Comparison of ENCODE assay signal across 21 cellular contexts in genomic region chr1:233182587-233182986, GRCh38.
DNase-seq lines count a peak whose midpoint lies in the region; ATAC-seq and TF ChIP-seq lines count a peak whose summit lies in the region.
"Had no signal": no experiment of that assay in that cellular context is flagged by ENCODE, and none has a peak within 500 bp of the region (broad histone marks: within the 10 kb centered on the region; RNA-seq: fewer than 3 reads in every experiment).

No MANE protein-coding gene starts in this region.

- H4K8ac ChIP-seq in mesenchymal stem cell (ENCODE audit: low read length), result no peak overlapping the region

- H3K18ac ChIP-seq in mesenchymal stem cell (ENCODE audit: low read depth in 1 of 2, low read length in 2 of 2), result peak overlapping the region; percentile 8 to 59

- over 99% methylated on average over 2 of the region's 2 CpGs for WGBS in mesenchymal stem cell

- ATAC-seq in GM23338 (no peak), HG02678 (IDR thresholded peaks at IDR 0.05; ENCODE audit: unreplicated experiment) (no peak), HG02571 (IDR thresholded peaks at IDR 0.05; ENCODE audit: unreplicated experiment) (no peak), HG03139 (IDR thresholded peaks at IDR 0.05; ENCODE audit: unreplicated experiment) (no peak)
- no peak for ATAC-seq in central memory CD8-positive, alpha-beta T cell (replicated peaks; ENCODE audit: extremely low read depth, poor library complexity, severe bottlenecking)
- ATAC-seq: A549, HCT116, PC-3 had no signal

- H3K4me3 Mint-ChIP-seq in GM23338, result no peak overlapping the region
- no peak overlapping the region for H3K4me3 Mint-ChIP-seq in central memory CD8-positive, alpha-beta T cell
- H3K4me3 Mint-ChIP-seq: CD4-positive, alpha-beta T cell had no signal

- H3K79me1 ChIP-seq in mesenchymal stem cell (replicated peaks; ENCODE audit: low read length, poor library complexity, severe bottlenecking), result peaks cover 4% of the 10 kb centered on the region

- H3K4me2 ChIP-seq in GM23338 (no peak overlapping the region), mesenchymal stem cell (ENCODE audit: low read length, poor library complexity, severe bottlenecking) (no peak overlapping the region)
- H3K4me2 ChIP-seq: A549; BLaER1 treated with 17β-estradiol and CSF1 and Interleukin-3, amounts not matched to agents 10 nM and 100 nM had no signal

- no peak overlapping the region for H3K9ac ChIP-seq in mesenchymal stem cell (ENCODE audit: low read length)
- H3K9ac ChIP-seq: BLaER1 treated with 17β-estradiol and CSF1 and Interleukin-3, amounts not matched to agents 10 nM and 100 nM had no signal

- no peak overlapping the region for H2BK15ac ChIP-seq in mesenchymal stem cell (ENCODE audit: low read depth, poor library complexity, severe bottlenecking)

- H3K4me3 ChIP-seq in GM23338 (no peak overlapping the region), HEK293 (ENCODE audit: low read depth, low read length) (no peak overlapping the region), mesenchymal stem cell (ENCODE audit: insufficient read depth in 1 of 2, low read depth in 1 of 2, low read length in 2 of 2) (no peak overlapping the region)
- H3K4me3 ChIP-seq: A549; BLaER1 treated with 17β-estradiol and CSF1 and Interleukin-3, amounts not matched to agents 10 nM and 100 nM had no signal

- no peaks in the 10 kb centered on the region; the same call in 1 of the 2 replicates for H4K20me1 ChIP-seq in GM23338 (replicated peaks; ENCODE audit: insufficient read depth)
- H4K20me1 ChIP-seq: BLaER1 treated with 17β-estradiol and CSF1 and Interleukin-3, amounts not matched to agents 10 nM and 100 nM had no signal

- H3K9me2 ChIP-seq in GM23338 (ENCODE audit: insufficient read depth), result no peaks in the 10 kb centered on the region

- peak overlapping the region; percentile 90 for H2AK5ac ChIP-seq in mesenchymal stem cell (ENCODE audit: low read length, severe bottlenecking)

- H2BK120ac ChIP-seq in mesenchymal stem cell (ENCODE audit: low read depth, low read length), result no peak overlapping the region

- peak overlapping the region; percentile 30 for H3K27ac Mint-ChIP-seq in GM23338
- H3K27ac Mint-ChIP-seq in central memory CD8-positive, alpha-beta T cell (ENCODE audit: low read depth), result peak overlapping the region; percentile 4
- H3K27ac Mint-ChIP-seq: CD4-positive, alpha-beta T cell had no signal

- H2BK12ac ChIP-seq in mesenchymal stem cell (ENCODE audit: low read length in 2 of 2), result peak overlapping the region; percentile 29 to 35

- H3K36me3 ChIP-seq in GM23338 (ENCODE audit: insufficient read depth) (peaks cover 20% of the 10 kb centered on the region; the same call in 1 of the 2 replicates), HEK293 (ENCODE audit: control insufficient read depth in 2 of 2, insufficient read depth in 1 of 2, low read length in 2 of 2) (peaks cover 5 to 15% of the 10 kb centered on the region in 2 experiments; a peak in 2 of 3 replicates), mesenchymal stem cell (ENCODE audit: control insufficient read depth in 1 of 2, insufficient read depth in 2 of 2, low read depth in 1 of 2, low read length in 2 of 2) (peaks cover 10 to 82% of the 10 kb centered on the region in 2 experiments)

- H3K79me2 ChIP-seq in GM23338 (replicated peaks; ENCODE audit: insufficient read depth), result no peaks in the 10 kb centered on the region

- POLR2A ChIA-PET in HEK293 (lab: Yijun Ruan, JAX), result no interaction called here

- H3K27me3 Mint-ChIP-seq in GM23338 (ENCODE audit: insufficient read depth, low read depth, poor library complexity), result peaks cover 10% of the 10 kb centered on the region
- no peaks in the 10 kb centered on the region for H3K27me3 Mint-ChIP-seq in central memory CD8-positive, alpha-beta T cell
- H3K27me3 Mint-ChIP-seq: CD4-positive, alpha-beta T cell had no signal

- H2AFZ ChIP-seq in GM23338 (no peak overlapping the region), mesenchymal stem cell (ENCODE audit: low read depth, low read length) (no peak overlapping the region)

- no peaks in the 10 kb centered on the region for H3K27me3 ChIP-seq in GM23338 (ENCODE audit: insufficient read depth)
- no peaks in the 10 kb centered on the region for H3K27me3 ChIP-seq in mesenchymal stem cell (ENCODE audit: control insufficient read depth in 1 of 2, insufficient read depth in 1 of 2, low read length in 2 of 2)
- H3K27me3 ChIP-seq: BLaER1 treated with 17β-estradiol and CSF1 and Interleukin-3, amounts not matched to agents 10 nM and 100 nM had no signal

- TF ChIP-seq CTCF in GM23338 (conservative IDR thresholded peaks at IDR 0.05; ENCODE audit: low read depth in 2 of 2), result peak; percentile 22 to 30; a peak in 3 of 4 replicates
- TF ChIP-seq CTCF in HEK293 (tag by site-specific recombination; IDR thresholded peaks at IDR 0.05), result no peak

- no peak overlapping the region for H3K27ac ChIP-seq in GM23338 (ENCODE audit: low read depth)
- no peak overlapping the region for H3K27ac ChIP-seq in HEK293 (ENCODE audit: extremely low read depth, low read depth, low read length)
- no peak overlapping the region for H3K27ac ChIP-seq in mesenchymal stem cell (ENCODE audit: low read length, poor library complexity, severe bottlenecking)
- H3K27ac ChIP-seq: A549; BLaER1 treated with 17β-estradiol and CSF1 and Interleukin-3, amounts not matched to agents 10 nM and 100 nM had no signal

- DNase-seq in GM23338 (ENCODE audit: low spot score) (no peak), mesenchymal stem cell (no peak)
- no peak for DNase-seq in central memory CD8-positive, alpha-beta T cell (ENCODE audit: low spot score in 2 of 2)
- DNase-seq: AML-193; CD4-positive, alpha-beta T cell; GOT3; KBM-7; MM.1S; NCI-H2029; NCI-H446 treated with DMSO at 0.1 percent for 48 hours; NCI-H526; NCI-H82; NK-92 treated with Interleukin-12 subunit alpha and Interleukin-12 subunit beta, amount 100 ng/mL, for 24 hours had no signal

- H3K4me1 Mint-ChIP-seq in GM23338, result peaks cover 43% of the 10 kb centered on the region
- H3K4me1 Mint-ChIP-seq in central memory CD8-positive, alpha-beta T cell, result no peaks in the 10 kb centered on the region

- H3K36me3 Mint-ChIP-seq in GM23338 (ENCODE audit: low read depth), result peaks cover 66% of the 10 kb centered on the region
- peaks cover 13% of the 10 kb centered on the region for H3K36me3 Mint-ChIP-seq in central memory CD8-positive, alpha-beta T cell (ENCODE audit: insufficient read depth)

- H3K14ac ChIP-seq in mesenchymal stem cell (ENCODE audit: low read length in 2 of 2), result no peak overlapping the region

- H2BK5ac ChIP-seq in mesenchymal stem cell (ENCODE audit: low read depth, low read length, poor library complexity, severe bottlenecking), result no peak overlapping the region

- H4K91ac ChIP-seq in mesenchymal stem cell (ENCODE audit: low read length), result no peak overlapping the region

- CTCF ChIA-PET in HEK293 (lab: Yijun Ruan, JAX), result no interaction called here

- H3K9me3 ChIP-seq in HEK293 (ENCODE audit: control insufficient read depth, insufficient read depth, low read depth, low read length) (no peaks in the 10 kb centered on the region), mesenchymal stem cell (ENCODE audit: control insufficient read depth, low read length) (peaks cover 10% of the 10 kb centered on the region)

- no peak overlapping the region for H3K23ac ChIP-seq in mesenchymal stem cell (ENCODE audit: low read length in 2 of 2)

- H3K9me3 Mint-ChIP-seq in GM23338, result peaks cover 10% of the 10 kb centered on the region; the same call in 2 of the 3 replicates
- no peaks in the 10 kb centered on the region for H3K9me3 Mint-ChIP-seq in central memory CD8-positive, alpha-beta T cell

- H3K4me1 ChIP-seq in GM23338 (ENCODE audit: insufficient read depth), result peaks cover 19% of the 10 kb centered on the region; the same call in 1 of the 2 replicates
- no peaks in the 10 kb centered on the region for H3K4me1 ChIP-seq in HEK293 (ENCODE audit: control insufficient read depth, insufficient read depth, low read length)
- peaks cover 7% of the 10 kb centered on the region for H3K4me1 ChIP-seq in mesenchymal stem cell (ENCODE audit: control insufficient read depth, insufficient read depth, low read depth, low read length)

- no peaks in the 10 kb centered on the region for H3F3A ChIP-seq in GM23338 (replicated peaks; ENCODE audit: low read depth)

- no peak overlapping the region for H3K4ac ChIP-seq in mesenchymal stem cell (ENCODE audit: low read depth in 1 of 2, low read length in 2 of 2)

TF ChIP-seq in GM23338, 12 proteins besides CTCF, POLR2A, EP300 and RAD21 (continues in another document):
- no peak for TF ChIP-seq POLR2AphosphoS5 (IDR thresholded peaks at IDR 0.05; ENCODE audit: low read depth)

TF ChIP-seq in HEK293, 187 proteins besides CTCF, POLR2A, EP300 and RAD21:
- TF ChIP-seq ZFP3 (tag by site-specific recombination; IDR thresholded peaks at IDR 0.05; ENCODE audit: low read depth), result peak; percentile 90
- TF ChIP-seq, protein P1, sequence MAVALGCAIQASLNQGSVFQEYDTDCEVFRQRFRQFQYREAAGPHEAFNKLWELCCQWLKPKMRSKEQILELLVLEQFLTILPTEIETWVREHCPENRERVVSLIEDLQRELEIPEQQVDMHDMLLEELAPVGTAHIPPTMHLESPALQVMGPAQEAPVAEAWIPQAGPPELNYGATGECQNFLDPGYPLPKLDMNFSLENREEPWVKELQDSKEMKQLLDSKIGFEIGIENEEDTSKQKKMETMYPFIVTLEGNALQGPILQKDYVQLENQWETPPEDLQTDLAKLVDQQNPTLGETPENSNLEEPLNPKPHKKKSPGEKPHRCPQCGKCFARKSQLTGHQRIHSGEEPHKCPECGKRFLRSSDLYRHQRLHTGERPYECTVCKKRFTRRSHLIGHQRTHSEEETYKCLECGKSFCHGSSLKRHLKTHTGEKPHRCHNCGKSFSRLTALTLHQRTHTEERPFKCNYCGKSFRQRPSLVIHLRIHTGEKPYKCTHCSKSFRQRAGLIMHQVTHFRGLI (tag by site-specific recombination; IDR thresholded peaks at IDR 0.05), result no peak
